ENCODE assay signal across 1 cellular context in genomic region chr6:31559606-31559957, GRCh38.
TF ChIP-seq lines count a peak whose summit lies in the region.

No MANE protein-coding gene starts in this region.

TF ChIP-seq in HCT116, 20 proteins besides CTCF, POLR2A, EP300 and RAD21:
- TF ChIP-seq, protein P1, sequence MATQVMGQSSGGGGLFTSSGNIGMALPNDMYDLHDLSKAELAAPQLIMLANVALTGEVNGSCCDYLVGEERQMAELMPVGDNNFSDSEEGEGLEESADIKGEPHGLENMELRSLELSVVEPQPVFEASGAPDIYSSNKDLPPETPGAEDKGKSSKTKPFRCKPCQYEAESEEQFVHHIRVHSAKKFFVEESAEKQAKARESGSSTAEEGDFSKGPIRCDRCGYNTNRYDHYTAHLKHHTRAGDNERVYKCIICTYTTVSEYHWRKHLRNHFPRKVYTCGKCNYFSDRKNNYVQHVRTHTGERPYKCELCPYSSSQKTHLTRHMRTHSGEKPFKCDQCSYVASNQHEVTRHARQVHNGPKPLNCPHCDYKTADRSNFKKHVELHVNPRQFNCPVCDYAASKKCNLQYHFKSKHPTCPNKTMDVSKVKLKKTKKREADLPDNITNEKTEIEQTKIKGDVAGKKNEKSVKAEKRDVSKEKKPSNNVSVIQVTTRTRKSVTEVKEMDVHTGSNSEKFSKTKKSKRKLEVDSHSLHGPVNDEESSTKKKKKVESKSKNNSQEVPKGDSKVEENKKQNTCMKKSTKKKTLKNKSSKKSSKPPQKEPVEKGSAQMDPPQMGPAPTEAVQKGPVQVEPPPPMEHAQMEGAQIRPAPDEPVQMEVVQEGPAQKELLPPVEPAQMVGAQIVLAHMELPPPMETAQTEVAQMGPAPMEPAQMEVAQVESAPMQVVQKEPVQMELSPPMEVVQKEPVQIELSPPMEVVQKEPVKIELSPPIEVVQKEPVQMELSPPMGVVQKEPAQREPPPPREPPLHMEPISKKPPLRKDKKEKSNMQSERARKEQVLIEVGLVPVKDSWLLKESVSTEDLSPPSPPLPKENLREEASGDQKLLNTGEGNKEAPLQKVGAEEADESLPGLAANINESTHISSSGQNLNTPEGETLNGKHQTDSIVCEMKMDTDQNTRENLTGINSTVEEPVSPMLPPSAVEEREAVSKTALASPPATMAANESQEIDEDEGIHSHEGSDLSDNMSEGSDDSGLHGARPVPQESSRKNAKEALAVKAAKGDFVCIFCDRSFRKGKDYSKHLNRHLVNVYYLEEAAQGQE (IDR thresholded peaks at IDR 0.05; ENCODE audit: low read depth): no peak
- no peak for TF ChIP-seq SP1 (IDR thresholded peaks at IDR 0.05; ENCODE audit: low read depth)
- no peak for TF ChIP-seq CEBPB (IDR thresholded peaks at IDR 0.05; ENCODE audit: low read depth)
- TF ChIP-seq SRF (IDR thresholded peaks at IDR 0.05; ENCODE audit: low read depth): no peak
- no peak for TF ChIP-seq EZH2phosphoT487 (IDR thresholded peaks at IDR 0.05; ENCODE audit: borderline replicate concordance)
- TF ChIP-seq JUND (IDR thresholded peaks at IDR 0.05): no peak
- TF ChIP-seq, protein P2, sequence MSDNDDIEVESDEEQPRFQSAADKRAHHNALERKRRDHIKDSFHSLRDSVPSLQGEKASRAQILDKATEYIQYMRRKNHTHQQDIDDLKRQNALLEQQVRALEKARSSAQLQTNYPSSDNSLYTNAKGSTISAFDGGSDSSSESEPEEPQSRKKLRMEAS (IDR thresholded peaks at IDR 0.05): no peak
- no peak for TF ChIP-seq POLR2AphosphoS5 (IDR thresholded peaks at IDR 0.05; ENCODE audit: low read depth, low read length)
- no peak for TF ChIP-seq ELF1 (IDR thresholded peaks at IDR 0.05; ENCODE audit: borderline replicate concordance, low read depth)
- no peak for TF ChIP-seq TCF7L2 (IDR thresholded peaks at IDR 0.05; ENCODE audit: borderline replicate concordance, extremely low read depth, insufficient read depth, insufficient read length)
- TF ChIP-seq YY1 (IDR thresholded peaks at IDR 0.05; ENCODE audit: extremely low read depth, insufficient replicate concordance, low read depth, low read length): no peak
- no peak for TF ChIP-seq ATF3 (IDR thresholded peaks at IDR 0.05)
- TF ChIP-seq EZH2 (IDR thresholded peaks at IDR 0.05): no peak
- TF ChIP-seq, protein P3, sequence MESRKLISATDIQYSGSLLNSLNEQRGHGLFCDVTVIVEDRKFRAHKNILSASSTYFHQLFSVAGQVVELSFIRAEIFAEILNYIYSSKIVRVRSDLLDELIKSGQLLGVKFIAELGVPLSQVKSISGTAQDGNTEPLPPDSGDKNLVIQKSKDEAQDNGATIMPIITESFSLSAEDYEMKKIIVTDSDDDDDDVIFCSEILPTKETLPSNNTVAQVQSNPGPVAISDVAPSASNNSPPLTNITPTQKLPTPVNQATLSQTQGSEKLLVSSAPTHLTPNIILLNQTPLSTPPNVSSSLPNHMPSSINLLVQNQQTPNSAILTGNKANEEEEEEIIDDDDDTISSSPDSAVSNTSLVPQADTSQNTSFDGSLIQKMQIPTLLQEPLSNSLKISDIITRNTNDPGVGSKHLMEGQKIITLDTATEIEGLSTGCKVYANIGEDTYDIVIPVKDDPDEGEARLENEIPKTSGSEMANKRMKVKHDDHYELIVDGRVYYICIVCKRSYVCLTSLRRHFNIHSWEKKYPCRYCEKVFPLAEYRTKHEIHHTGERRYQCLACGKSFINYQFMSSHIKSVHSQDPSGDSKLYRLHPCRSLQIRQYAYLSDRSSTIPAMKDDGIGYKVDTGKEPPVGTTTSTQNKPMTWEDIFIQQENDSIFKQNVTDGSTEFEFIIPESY (IDR thresholded peaks at IDR 0.05; ENCODE audit: extremely low read depth, insufficient replicate concordance, low read length): no peak
- TF ChIP-seq FOSL1 (IDR thresholded peaks at IDR 0.05; ENCODE audit: low read depth): no peak
- TF ChIP-seq SIN3A (IDR thresholded peaks at IDR 0.05; ENCODE audit: low read depth): no peak
TF ChIP-seq in HCT116: peak in this region for 0.
